ENCODE assay signal across 1 cellular context in the genomic region with DNA sequence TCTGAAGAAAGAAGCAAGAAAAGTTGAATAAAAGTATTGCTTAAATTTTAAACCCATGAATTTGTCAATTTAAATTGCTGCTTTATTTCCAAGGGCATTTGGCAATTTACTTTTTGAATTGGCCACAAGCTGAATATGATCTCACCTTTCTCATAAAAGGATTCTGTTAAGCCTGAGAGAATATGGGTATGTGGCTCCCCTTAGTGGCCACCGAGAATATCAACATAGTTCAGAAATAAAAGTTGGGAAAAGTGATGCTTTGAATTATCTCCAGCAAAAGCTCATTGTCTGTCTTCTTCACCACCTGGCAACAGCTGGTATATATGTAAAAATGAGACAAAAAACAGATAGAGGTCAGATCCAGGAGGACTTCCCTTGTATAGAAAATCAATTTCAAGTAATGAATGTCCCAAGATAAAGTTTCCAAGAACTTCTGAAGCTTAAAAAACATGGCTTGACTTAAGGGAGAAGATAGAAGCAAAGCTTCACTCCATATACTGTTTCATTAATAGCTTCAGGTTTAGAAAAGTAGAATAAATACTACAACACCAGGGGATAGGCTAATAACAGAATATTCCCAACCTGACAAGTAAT.
TF ChIP-seq lines count a peak whose summit lies in the region.

No MANE protein-coding gene starts in this region.

TF ChIP-seq in K562, 482 proteins besides CTCF, POLR2A, EP300 and RAD21 (continued from another document):
- TF ChIP-seq, protein P1, sequence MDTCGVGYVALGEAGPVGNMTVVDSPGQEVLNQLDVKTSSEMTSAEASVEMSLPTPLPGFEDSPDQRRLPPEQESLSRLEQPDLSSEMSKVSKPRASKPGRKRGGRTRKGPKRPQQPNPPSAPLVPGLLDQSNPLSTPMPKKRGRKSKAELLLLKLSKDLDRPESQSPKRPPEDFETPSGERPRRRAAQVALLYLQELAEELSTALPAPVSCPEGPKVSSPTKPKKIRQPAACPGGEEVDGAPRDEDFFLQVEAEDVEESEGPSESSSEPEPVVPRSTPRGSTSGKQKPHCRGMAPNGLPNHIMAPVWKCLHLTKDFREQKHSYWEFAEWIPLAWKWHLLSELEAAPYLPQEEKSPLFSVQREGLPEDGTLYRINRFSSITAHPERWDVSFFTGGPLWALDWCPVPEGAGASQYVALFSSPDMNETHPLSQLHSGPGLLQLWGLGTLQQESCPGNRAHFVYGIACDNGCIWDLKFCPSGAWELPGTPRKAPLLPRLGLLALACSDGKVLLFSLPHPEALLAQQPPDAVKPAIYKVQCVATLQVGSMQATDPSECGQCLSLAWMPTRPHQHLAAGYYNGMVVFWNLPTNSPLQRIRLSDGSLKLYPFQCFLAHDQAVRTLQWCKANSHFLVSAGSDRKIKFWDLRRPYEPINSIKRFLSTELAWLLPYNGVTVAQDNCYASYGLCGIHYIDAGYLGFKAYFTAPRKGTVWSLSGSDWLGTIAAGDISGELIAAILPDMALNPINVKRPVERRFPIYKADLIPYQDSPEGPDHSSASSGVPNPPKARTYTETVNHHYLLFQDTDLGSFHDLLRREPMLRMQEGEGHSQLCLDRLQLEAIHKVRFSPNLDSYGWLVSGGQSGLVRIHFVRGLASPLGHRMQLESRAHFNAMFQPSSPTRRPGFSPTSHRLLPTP (IDR thresholded peaks at IDR 0.05; ENCODE audit: borderline replicate concordance, extremely low read depth, insufficient read length), result no peak
- no peak for TF ChIP-seq CBFB (CRISPR knock-in tag; IDR thresholded peaks at IDR 0.05)
- TF ChIP-seq MAFK (IDR thresholded peaks at IDR 0.05; ENCODE audit: low read length), result no peak
- no peak for TF ChIP-seq ELF4 (CRISPR knock-in tag; IDR thresholded peaks at IDR 0.05)
- TF ChIP-seq FOXK2 (conservative IDR thresholded peaks at IDR 0.05 in 1 of 2, IDR thresholded peaks at IDR 0.05 in 1 of 2; ENCODE audit: low read depth in 2 of 2), result no peak
- TF ChIP-seq, protein P2, sequence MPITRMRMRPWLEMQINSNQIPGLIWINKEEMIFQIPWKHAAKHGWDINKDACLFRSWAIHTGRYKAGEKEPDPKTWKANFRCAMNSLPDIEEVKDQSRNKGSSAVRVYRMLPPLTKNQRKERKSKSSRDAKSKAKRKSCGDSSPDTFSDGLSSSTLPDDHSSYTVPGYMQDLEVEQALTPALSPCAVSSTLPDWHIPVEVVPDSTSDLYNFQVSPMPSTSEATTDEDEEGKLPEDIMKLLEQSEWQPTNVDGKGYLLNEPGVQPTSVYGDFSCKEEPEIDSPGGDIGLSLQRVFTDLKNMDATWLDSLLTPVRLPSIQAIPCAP (CRISPR knock-in tag; IDR thresholded peaks at IDR 0.05; ENCODE audit: borderline replicate concordance), result no peak
- TF ChIP-seq KLF10 (CRISPR knock-in tag; IDR thresholded peaks at IDR 0.05), result no peak
- no peak for TF ChIP-seq NCOA6 (IDR thresholded peaks at IDR 0.05)
- TF ChIP-seq, protein P3, sequence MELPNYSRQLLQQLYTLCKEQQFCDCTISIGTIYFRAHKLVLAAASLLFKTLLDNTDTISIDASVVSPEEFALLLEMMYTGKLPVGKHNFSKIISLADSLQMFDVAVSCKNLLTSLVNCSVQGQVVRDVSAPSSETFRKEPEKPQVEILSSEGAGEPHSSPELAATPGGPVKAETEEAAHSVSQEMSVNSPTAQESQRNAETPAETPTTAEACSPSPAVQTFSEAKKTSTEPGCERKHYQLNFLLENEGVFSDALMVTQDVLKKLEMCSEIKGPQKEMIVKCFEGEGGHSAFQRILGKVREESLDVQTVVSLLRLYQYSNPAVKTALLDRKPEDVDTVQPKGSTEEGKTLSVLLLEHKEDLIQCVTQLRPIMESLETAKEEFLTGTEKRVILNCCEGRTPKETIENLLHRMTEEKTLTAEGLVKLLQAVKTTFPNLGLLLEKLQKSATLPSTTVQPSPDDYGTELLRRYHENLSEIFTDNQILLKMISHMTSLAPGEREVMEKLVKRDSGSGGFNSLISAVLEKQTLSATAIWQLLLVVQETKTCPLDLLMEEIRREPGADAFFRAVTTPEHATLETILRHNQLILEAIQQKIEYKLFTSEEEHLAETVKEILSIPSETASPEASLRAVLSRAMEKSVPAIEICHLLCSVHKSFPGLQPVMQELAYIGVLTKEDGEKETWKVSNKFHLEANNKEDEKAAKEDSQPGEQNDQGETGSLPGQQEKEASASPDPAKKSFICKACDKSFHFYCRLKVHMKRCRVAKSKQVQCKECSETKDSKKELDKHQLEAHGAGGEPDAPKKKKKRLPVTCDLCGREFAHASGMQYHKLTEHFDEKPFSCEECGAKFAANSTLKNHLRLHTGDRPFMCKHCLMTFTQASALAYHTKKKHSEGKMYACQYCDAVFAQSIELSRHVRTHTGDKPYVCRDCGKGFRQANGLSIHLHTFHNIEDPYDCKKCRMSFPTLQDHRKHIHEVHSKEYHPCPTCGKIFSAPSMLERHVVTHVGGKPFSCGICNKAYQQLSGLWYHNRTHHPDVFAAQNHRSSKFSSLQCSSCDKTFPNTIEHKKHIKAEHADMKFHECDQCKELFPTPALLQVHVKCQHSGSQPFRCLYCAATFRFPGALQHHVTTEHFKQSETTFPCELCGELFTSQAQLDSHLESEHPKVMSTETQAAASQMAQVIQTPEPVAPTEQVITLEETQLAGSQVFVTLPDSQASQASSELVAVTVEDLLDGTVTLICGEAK (IDR thresholded peaks at IDR 0.05), result no peak
- TF ChIP-seq, protein P3 (CRISPR knock-in tag; IDR thresholded peaks at IDR 0.05), result no peak
- TF ChIP-seq JUN (IDR thresholded peaks at IDR 0.05; ENCODE audit: borderline replicate concordance, low read depth, low read length), result no peak
- no peak for TF ChIP-seq JUN (CRISPR knock-in tag; IDR thresholded peaks at IDR 0.05; ENCODE audit: borderline replicate concordance)
- TF ChIP-seq TSC22D4 (tag; IDR thresholded peaks at IDR 0.05), result no peak
- TF ChIP-seq ERF (CRISPR knock-in tag; IDR thresholded peaks at IDR 0.05), result no peak
